35 cellular contexts compared by ENCODE assay signal in genomic region chr5:53448851-53449250, GRCh38. TPM values are rescaled to one million over a fixed set of nuclear protein-coding genes. Genes with fewer than 3 reads are reported as not detected.
"Had no signal": no experiment of that assay in that cellular context is flagged by ENCODE, and none has a peak within 500 bp of the region (broad histone marks: within the 10 kb centered on the region; RNA-seq: fewer than 3 reads in every experiment).

No MANE protein-coding gene starts in this region.

- ATAC-seq: activated CD8-positive, alpha-beta memory T cell treated with anti-CD3 and anti-CD28 coated beads, Interleukin-2, amount 10 ng/mL, durations not matched to agents 7 days and 5 days; body of pancreas; PC-3; Right ventricle myocardium inferior had no signal

- DNase-seq: activated B cell treated with CpG ODN at 0.5 μM for 24 hours; activated CD4-positive, alpha-beta memory T cell treated with anti-CD3 and anti-CD28 coated beads, Interleukin-2, amount 10 ng/mL, durations not matched to agents 7 days and 5 days; activated CD4-positive, alpha-beta T cell treated with anti-CD3 and anti-CD28 coated beads for 4 hours; activated CD4-positive, alpha-beta T cell treated with anti-CD3 and anti-CD28 coated beads, Interleukin-2, amount 50 U/mL, for 1 hour; activated CD4-positive, CD25-positive, alpha-beta regulatory T cell treated with anti-CD3 and anti-CD28 coated beads, Interleukin-2, amount 50 U/mL, for 72 hours; activated CD8-positive, alpha-beta memory T cell treated with anti-CD3 and anti-CD28 coated beads for 24 hours; activated CD8-positive, alpha-beta memory T cell treated with anti-CD3 and anti-CD28 coated beads, Interleukin-2, amount 10 ng/mL, durations not matched to agents 7 days and 5 days; activated CD8-positive, alpha-beta memory T cell treated with anti-CD3 and anti-CD28 coated beads, Interleukin-2, amount 50 U/mL, for 48 hours; activated effector memory CD4-positive, alpha-beta T cell treated with anti-CD3 and anti-CD28 coated beads, Interleukin-2, amount 50 U/mL, for 16 hours; activated naive CD4-positive, alpha-beta T cell; activated naive CD4-positive, alpha-beta T cell treated with anti-CD3 and anti-CD28 coated beads, Interleukin-2, amount 50 U/mL, for 16 hours; activated naive CD8-positive, alpha-beta T cell treated with anti-CD3 and anti-CD28 coated beads, Interleukin-2, amount 10 ng/mL, durations not matched to agents 7 days and 5 days; activated T-cell treated with anti-CD3 and anti-CD28 coated beads, Interleukin-2, amount 50 U/mL, for 48 hours; body of pancreas; Kasumi-1; KG1; MM.1S; MV-4-11; NCI-H1092; NCI-H1436 treated with DMSO at 0.1 percent for 48 hours; NCI-H1694 treated with DMSO at 0.1 percent for 48 hours; NCI-H2029; NCI-H345; NCI-H526; NCI-H748 treated with DMSO at 0.1 percent for 48 hours; NK-92 treated with Interleukin-12 subunit alpha and Interleukin-12 subunit beta, amount 100 ng/mL, for 24 hours; PC-3; Peyer's patch; SIG-M5; SW 1271; T-helper 1 cell; T-helper 2 cell; T-helper 9 cell had no signal

- H3K4me3 ChIP-seq: body of pancreas, breast epithelium, Peyer's patch had no signal

RNA-seq across cellular contexts. Expression of gene FST, which starts 31.6 kb away (rescaled TPM):
- total RNA-seq: activated B cell treated with CpG ODN at 0.5 μM for 24 hours; activated CD4-positive, alpha-beta memory T cell treated with anti-CD3 and anti-CD28 coated beads, Interleukin-2, amount 10 ng/mL, durations not matched to agents 7 days and 5 days had no signal
